In the genomic region with DNA sequence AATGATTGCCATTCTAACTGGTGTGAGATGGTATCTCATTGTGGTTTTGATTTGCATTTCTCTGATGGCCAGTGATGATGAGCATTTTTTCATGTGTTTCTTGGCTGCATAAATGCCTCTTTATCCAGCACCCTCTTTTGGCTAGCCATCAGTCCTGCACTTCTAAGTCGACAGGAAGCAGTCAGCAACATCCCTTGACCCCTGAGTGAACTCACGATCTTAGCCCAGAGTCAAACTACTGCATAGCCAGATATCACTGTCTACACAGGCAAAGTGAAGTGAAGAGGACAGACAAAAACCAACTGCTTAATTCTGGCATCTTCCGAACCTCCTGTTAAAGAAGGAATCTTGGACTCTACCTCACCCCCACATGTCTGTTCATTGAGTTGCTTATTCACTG, we compare ENCODE assay signal across 18 cellular contexts.
A peak's percentile ranks its signal among the peaks of the same experiment; 100 is the strongest.
DNase-seq lines count a peak whose midpoint lies in the region; ATAC-seq and TF ChIP-seq lines count a peak whose summit lies in the region.
"Had no signal": no experiment of that assay in that cellular context is flagged by ENCODE, and none has a peak within 500 bp of the region (broad histone marks: within the 10 kb centered on the region; RNA-seq: fewer than 3 reads in every experiment).

No MANE protein-coding gene starts in this region.

- peaks cover 33 to 43% (median 38%) of the 10 kb centered on the region in 4 donors for H3K4me1 Mint-ChIP-seq in naive thymus-derived CD8-positive, alpha-beta T cell

- no peak for DNase-seq in Right ventricle myocardium superior
- no peak for DNase-seq in right cardiac atrium
- DNase-seq in SJCRH30: peak; percentile 81 to 89
- peak; percentile 13 for DNase-seq in fibroblast of the aortic adventitia (ENCODE audit: low read depth)
- no peak for DNase-seq in naive thymus-derived CD8-positive, alpha-beta T cell
- no peak for DNase-seq in hypothalamus (lab: John Stamatoyannopoulos, UW)
- no peak for DNase-seq in NK-92 (lab: John Stamatoyannopoulos, UW; ENCODE audit: unreplicated experiment)
- DNase-seq: COR-L47, KG1, NCI-H1048, NCI-H146, NCI-H2081, NCI-H748 treated with DMSO at 0.1 percent for 48 hours, PC-9 had no signal

- WGBS in right cardiac atrium: 31% methylated on average over 3 of the region's 3 CpGs

- H3K27ac Mint-ChIP-seq in naive thymus-derived CD8-positive, alpha-beta T cell: peak overlapping the region in 3 of 10 donors; percentile 13 to 66 (median 61)
- H3K27ac Mint-ChIP-seq: GM23338 had no signal

- H3K9me3 ChIP-seq in right cardiac atrium (ENCODE audit: control insufficient read depth, low read length): no peaks in the 10 kb centered on the region
- H3K9me3 ChIP-seq in SJCRH30 (replicated peaks): no peaks in the 10 kb centered on the region
- H3K9me3 ChIP-seq: BLaER1 treated with 17β-estradiol and CSF1 and Interleukin-3, amounts not matched to agents 10 nM and 100 nM had no signal

- no peaks in the 10 kb centered on the region for H3K27me3 ChIP-seq in right cardiac atrium (ENCODE audit: control insufficient read depth, insufficient read depth)
- no peaks in the 10 kb centered on the region for H3K27me3 ChIP-seq in SJCRH30
- H3K27me3 ChIP-seq: BLaER1 treated with 17β-estradiol and CSF1 and Interleukin-3, amounts not matched to agents 10 nM and 100 nM had no signal

- no peaks in the 10 kb centered on the region for H3K36me3 ChIP-seq in SJCRH30
- H3K36me3 ChIP-seq: BLaER1 treated with 17β-estradiol and CSF1 and Interleukin-3, amounts not matched to agents 10 nM and 100 nM had no signal

- H3K4me3 Mint-ChIP-seq in naive thymus-derived CD8-positive, alpha-beta T cell: peak overlapping the region in 6 of 10 donors; percentile 6 to 41 (median 22)
- H3K4me3 Mint-ChIP-seq: GM23338 had no signal

- no peaks in the 10 kb centered on the region for H3K9me3 Mint-ChIP-seq in naive thymus-derived CD8-positive, alpha-beta T cell
- H3K9me3 Mint-ChIP-seq: GM23338 had no signal

- H3K27ac ChIP-seq in right cardiac atrium (ENCODE audit: low read length) (no peak overlapping the region), SJCRH30 (peak overlapping the region; percentile 67)
- H3K27ac ChIP-seq: BLaER1 treated with 17β-estradiol and CSF1 and Interleukin-3, amounts not matched to agents 10 nM and 100 nM; PC-9 had no signal

- intact Hi-C loops in Right ventricle myocardium superior (cut with DNase I): no loop called here
- intact Hi-C loops in right cardiac atrium (cut with DNase I): no loop called here

- H3K36me3 Mint-ChIP-seq in naive thymus-derived CD8-positive, alpha-beta T cell: no peaks in the 10 kb centered on the region

- H3K4me3 ChIP-seq in right cardiac atrium (ENCODE audit: low read length) (no peak overlapping the region), SJCRH30 (peak overlapping the region; percentile 1; the same call in 1 of the 2 replicates), fibroblast of the aortic adventitia (ENCODE audit: low read depth, low read length) (no peak overlapping the region)
- H3K4me3 ChIP-seq: BLaER1 treated with 17β-estradiol and CSF1 and Interleukin-3, amounts not matched to agents 10 nM and 100 nM; GM23338; PC-9 had no signal

- POLR2A ChIA-PET in naive thymus-derived CD8-positive, alpha-beta T cell (lab: Charles Lee): no interaction called here

- H3K4me1 ChIP-seq in right cardiac atrium (ENCODE audit: control insufficient read depth, insufficient read depth, low read length) (no peaks in the 10 kb centered on the region), SJCRH30 (peaks cover 24% of the 10 kb centered on the region)

- no peak for TF ChIP-seq CTCF in fibroblast of the aortic adventitia (IDR thresholded peaks at IDR 0.05; ENCODE audit: insufficient read depth, low read length)

- ATAC-seq in Right ventricle myocardium superior (ENCODE audit: poor library complexity) (peak; percentile 25), right cardiac atrium (no peak), HG03342 (IDR thresholded peaks at IDR 0.05; ENCODE audit: unreplicated experiment) (no peak)
- no peak for ATAC-seq in naive thymus-derived CD8-positive, alpha-beta T cell
- ATAC-seq: GM23338, HCT116 had no signal

- no peaks in the 10 kb centered on the region for H3K27me3 Mint-ChIP-seq in naive thymus-derived CD8-positive, alpha-beta T cell

Comparison
In these comparisons a context has a peak if more than half of its experiments do, and no peak if none do; other contexts are left out.
1. DNase-seq: peak in SJCRH30 (2 of 2) and fibroblast of the aortic adventitia (single experiment); none in Right ventricle myocardium superior (single experiment), right cardiac atrium (0 of 3), naive thymus-derived CD8-positive, alpha-beta T cell (0 of 10), hypothalamus (0 of 51) and NK-92 (single experiment).